ENCODE assay signal across 8 cellular contexts in the genomic region with DNA sequence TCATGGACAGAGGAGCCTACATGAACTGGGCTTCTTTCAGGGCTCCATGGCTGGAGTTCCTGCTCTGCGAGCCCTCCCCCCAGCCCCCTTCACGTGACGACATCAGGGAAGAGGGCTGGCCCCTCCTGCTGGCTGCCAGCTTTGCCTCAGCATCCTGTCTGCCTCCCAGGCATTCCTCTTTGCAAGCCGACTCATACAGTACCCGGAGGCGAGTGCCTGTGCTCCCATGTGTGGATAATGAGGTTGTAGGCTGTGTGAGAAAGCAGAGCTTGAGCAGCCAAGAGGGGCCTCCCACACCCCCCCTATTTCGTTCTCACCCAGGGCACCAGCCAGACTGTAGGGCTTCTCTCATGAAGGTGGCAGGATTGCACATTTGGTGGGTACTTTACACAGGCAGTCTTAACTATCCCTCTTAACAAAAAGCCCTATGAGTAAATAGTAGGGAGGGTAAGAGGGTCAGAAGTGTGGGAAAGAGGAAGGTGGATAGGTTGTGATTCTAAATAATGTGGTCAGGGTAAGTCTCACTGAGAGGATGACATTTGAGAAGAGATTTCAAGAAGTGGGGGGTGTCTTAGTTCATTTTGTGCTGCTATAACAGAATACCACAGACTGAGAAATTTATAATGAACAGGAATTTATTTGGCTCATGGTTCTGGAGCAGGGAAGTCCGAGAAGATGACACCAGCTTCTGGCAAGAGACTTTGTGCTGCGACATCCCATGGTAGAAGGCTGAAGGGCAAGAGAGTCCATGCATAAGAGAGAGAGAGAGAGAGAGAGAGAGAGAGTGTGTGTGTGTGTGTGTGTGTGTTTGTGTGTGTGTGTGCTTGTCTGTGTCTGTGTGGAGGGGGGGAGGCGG.
A peak's percentile ranks its signal among the peaks of the same experiment; 100 is the strongest.
DNase-seq lines count a peak whose midpoint lies in the region; ATAC-seq lines count a peak whose summit lies in the region.
"Had no signal": no experiment of that assay in that cellular context is flagged by ENCODE, and none has a peak within 500 bp of the region (broad histone marks: within the 10 kb centered on the region; RNA-seq: fewer than 3 reads in every experiment).

No MANE protein-coding gene starts in this region.

- no peak overlapping the region for H3K4ac ChIP-seq in trophoblast cell (ENCODE audit: low read depth, low read length)

- H3K23ac ChIP-seq in trophoblast cell (ENCODE audit: low read length) = no peak overlapping the region

- no peaks in the 10 kb centered on the region for H3K79me2 ChIP-seq in trophoblast cell (ENCODE audit: control insufficient read depth, insufficient read depth, low read length, poor library complexity)

- H3K14ac ChIP-seq in trophoblast cell (ENCODE audit: low read length) = no peak overlapping the region

- peak overlapping the region; percentile 23 for H3K4me2 ChIP-seq in trophoblast cell (ENCODE audit: low read length)

- no peaks in the 10 kb centered on the region for H3K9me3 ChIP-seq in trophoblast cell (ENCODE audit: insufficient read depth, low read depth, low read length)
- H3K9me3 ChIP-seq: prostate gland had no signal

- WGBS in trophoblast cell (ENCODE audit: extremely low coverage, insufficient coverage, insufficient read length) = no CpG with 5 or more reads among the region's 10 CpGs

- H3K18ac ChIP-seq in trophoblast cell (ENCODE audit: low read length) = no peak overlapping the region

- ATAC-seq in GM18870 (IDR thresholded peaks at IDR 0.05; ENCODE audit: unreplicated experiment) = peak; percentile 45
- ATAC-seq in HG03565 (IDR thresholded peaks at IDR 0.05; ENCODE audit: unreplicated experiment) = no peak
- ATAC-seq in HG03097 (IDR thresholded peaks at IDR 0.05; ENCODE audit: low FRiP score, unreplicated experiment) = no peak

- H3K27ac ChIP-seq in trophoblast cell (ENCODE audit: low read depth, low read length) = no peak overlapping the region
- H3K27ac ChIP-seq: prostate gland had no signal

- no peak overlapping the region for H3K4me3 ChIP-seq in trophoblast cell (ENCODE audit: low read depth, low read length)
- H3K4me3 ChIP-seq: prostate gland had no signal

- no peak overlapping the region for H2BK120ac ChIP-seq in trophoblast cell (ENCODE audit: insufficient read depth, low read length, poor library complexity)

- peak overlapping the region; percentile 55 for H4K91ac ChIP-seq in trophoblast cell (ENCODE audit: low read depth, low read length)

- peak overlapping the region; percentile 42 for H2BK12ac ChIP-seq in trophoblast cell (ENCODE audit: low read length)

- peaks cover 2% of the 10 kb centered on the region for H3K79me1 ChIP-seq in trophoblast cell (ENCODE audit: low read length)

- H2AK5ac ChIP-seq in trophoblast cell (ENCODE audit: low read length) = no peak overlapping the region

- H2AFZ ChIP-seq in trophoblast cell (ENCODE audit: insufficient read depth, low read length, poor library complexity) = peak overlapping the region; percentile 35

- peaks cover 0 to 2% of the 10 kb centered on the region in 2 experiments for H3K36me3 ChIP-seq in trophoblast cell (ENCODE audit: control insufficient read depth in 1 of 2, insufficient read depth in 2 of 2, low read length in 2 of 2)
- H3K36me3 ChIP-seq: prostate gland had no signal

- no peak overlapping the region for H2BK5ac ChIP-seq in trophoblast cell (ENCODE audit: low read depth, low read length, poor library complexity)

- DNase-seq in NCI-H526 treated with DMSO at 0.1 percent for 48 hours (lab: John Stamatoyannopoulos, UW) = peak; percentile 41
- DNase-seq in fibroblast of gingiva (ENCODE audit: low read depth) = peak; percentile 72
- DNase-seq in trophoblast cell = peak in 1 of 2 donors; percentile 21
- DNase-seq in globus pallidus (ENCODE audit: low spot score) = no peak

- no peaks in the 10 kb centered on the region for H3K27me3 ChIP-seq in trophoblast cell (ENCODE audit: insufficient read depth, low read length)

- no peak overlapping the region for H4K12ac ChIP-seq in trophoblast cell (ENCODE audit: low read depth, low read length)

- H3K4me1 ChIP-seq in trophoblast cell (ENCODE audit: control insufficient read depth in 1 of 2, insufficient read depth in 2 of 2, low read length in 2 of 2) = peaks cover 16 to 17% of the 10 kb centered on the region in 2 experiments
- H3K4me1 ChIP-seq: prostate gland had no signal

- peak overlapping the region; percentile 42 for H4K8ac ChIP-seq in trophoblast cell (ENCODE audit: low read depth, low read length)

- H3K9ac ChIP-seq in trophoblast cell (ENCODE audit: low read length) = no peak overlapping the region
